Comparison of ENCODE assay signal across 11 cellular contexts in genomic region chr5:51383494-51384081, GRCh38. TPM values are rescaled to one million over a fixed set of nuclear protein-coding genes. Genes with fewer than 3 reads are reported as not detected.
DNase-seq lines count a peak whose midpoint lies in the region; ATAC-seq and TF ChIP-seq lines count a peak whose summit lies in the region.
"Had no signal": no experiment of that assay in that cellular context is flagged by ENCODE, and none has a peak within 500 bp of the region (broad histone marks: within the 10 kb centered on the region; RNA-seq: fewer than 3 reads in every experiment).

No MANE protein-coding gene starts in this region.

- TF ChIP-seq CTCF in coronary artery (IDR thresholded peaks at IDR 0.05) (no peak), neural crest cell (conservative IDR thresholded peaks at IDR 0.05) (no peak)

- intact Hi-C loops in posterior cingulate gyrus (cut with DNase I), result loop anchor here (10.0 kb wide), 1 partner anchor 419 kb away; no protein-coding TSS in a partner anchor

- DNase-seq in COLO668 (lab: John Stamatoyannopoulos, UW; ENCODE audit: unreplicated experiment) (peak; percentile 36), NCI-H146 (lab: John Stamatoyannopoulos, UW) (peak; percentile 65), coronary artery (ENCODE audit: low spot score) (no peak), neural crest cell (ENCODE audit: low read depth, low spot score) (no peak), COLO829 (ENCODE audit: low spot score) (no peak), posterior cingulate gyrus (no peak)
- no peak for DNase-seq in activated CD4-positive, alpha-beta T cell treated with anti-CD3 and anti-CD28 coated beads for 1 hour
- DNase-seq: stimulated activated naive CD4-positive, alpha-beta T cell had no signal

- H3K36me3 Mint-ChIP-seq in neural crest cell (ENCODE audit: low read depth), result peaks cover 2% of the 10 kb centered on the region

- H3K27ac Mint-ChIP-seq in neural crest cell (ENCODE audit: unreplicated experiment), result no peak overlapping the region

- H3K4me3 Mint-ChIP-seq in neural crest cell, result peak overlapping the region; percentile 89

- H3K4me3 ChIP-seq in coronary artery, result peak overlapping the region; percentile 69

- H3K9me3 Mint-ChIP-seq in neural crest cell, result no peaks in the 10 kb centered on the region

- peaks cover 28% of the 10 kb centered on the region for H3K4me1 Mint-ChIP-seq in neural crest cell

- peaks cover 100% of the 10 kb centered on the region for H3K27me3 Mint-ChIP-seq in neural crest cell (ENCODE audit: low read depth)

- ATAC-seq in HG03175 (IDR thresholded peaks at IDR 0.05; ENCODE audit: unreplicated experiment), result no peak

- no peak overlapping the region for H3K27ac ChIP-seq in coronary artery

RNA-seq across cellular contexts. Expression of gene ISL1, which starts 0.3 kb away (rescaled TPM):
- 9.4 and 9.8 TPM in 2 replicates for total RNA-seq in neural crest cell
- total RNA-seq: lung microvascular endothelial cell, NCI-H460 had no signal

Comparison
In these comparisons a context has a peak if more than half of its experiments do, and no peak if none do; other contexts are left out.
1. DNase-seq: peak in COLO668 (single experiment) and NCI-H146 (single experiment); none in coronary artery (single experiment), neural crest cell (single experiment), COLO829 (single experiment), posterior cingulate gyrus (0 of 10) and activated CD4-positive, alpha-beta T cell treated with anti-CD3 and anti-CD28 coated beads for 1 hour (single experiment).